ENCODE assay signal across 9 cellular contexts in genomic region chr11:62806611-62807121, GRCh38. TPM values are rescaled to one million over a fixed set of nuclear protein-coding genes. Genes with fewer than 3 reads are reported as not detected.
DNase-seq lines count a peak whose midpoint lies in the region; ATAC-seq and TF ChIP-seq lines count a peak whose summit lies in the region.
"Had no signal": no experiment of that assay in that cellular context is flagged by ENCODE, and none has a peak within 500 bp of the region (broad histone marks: within the 10 kb centered on the region; RNA-seq: fewer than 3 reads in every experiment).

No MANE protein-coding gene starts in this region.

- DNase-seq in T-helper 17 cell = no peak
- peak in 1 of 2 donors; percentile 59 for DNase-seq in foreskin keratinocyte
- no peak for DNase-seq in DMS114 treated with DMSO at 0.1 percent for 48 hours (lab: John Stamatoyannopoulos, UW; ENCODE audit: unreplicated experiment)
- DNase-seq in prostate gland (ENCODE audit: low spot score) = no peak
- DNase-seq in NCI-H146 (lab: John Stamatoyannopoulos, UW) = no peak

- ATAC-seq in T-helper 17 cell (no peak), foreskin keratinocyte (peak; percentile 18), HG02938 (IDR thresholded peaks at IDR 0.05; ENCODE audit: unreplicated experiment) (no peak)

- no peak overlapping the region for H3K4me3 Mint-ChIP-seq in T-helper 17 cell

- WGBS in prostate gland = 80% methylated on average over 5 of the region's 5 CpGs

- H3K4me1 ChIP-seq in HUES6 (ENCODE audit: control insufficient read depth, insufficient read depth, low read length) (peaks cover 9% of the 10 kb centered on the region; the same call in 1 of the 2 replicates), foreskin keratinocyte (peaks cover 16% of the 10 kb centered on the region), prostate gland (replicated peaks) (peaks cover 5% of the 10 kb centered on the region)

- H3K27me3 Mint-ChIP-seq in T-helper 17 cell = no peaks in the 10 kb centered on the region

- H3K4me1 Mint-ChIP-seq in T-helper 17 cell = peaks cover 29% of the 10 kb centered on the region

- no peak overlapping the region for H3K9ac ChIP-seq in HUES6 (ENCODE audit: low read length)

- H3K4me3 ChIP-seq in HUES6 (ENCODE audit: low read depth, low read length) (peak overlapping the region; percentile 91), skin epidermis (peak overlapping the region in 1 of 7 experiments; percentile 96), prostate gland (no peak overlapping the region)

- no peak for TF ChIP-seq POLR2A in prostate gland (IDR thresholded peaks at IDR 0.05)

- H3K9me3 ChIP-seq in HUES6 (ENCODE audit: control insufficient read depth, insufficient read depth, low read depth, low read length) (no peaks in the 10 kb centered on the region), T-helper 17 cell (ENCODE audit: control insufficient read depth, low read length, poor library complexity, severe bottlenecking) (no peaks in the 10 kb centered on the region), prostate gland (no peaks in the 10 kb centered on the region)

- peaks cover 2% of the 10 kb centered on the region for H3K36me3 Mint-ChIP-seq in T-helper 17 cell (ENCODE audit: low read depth)

- H3K27me3 ChIP-seq in HUES6 (ENCODE audit: control insufficient read depth, insufficient read depth, low read length) (no peaks in the 10 kb centered on the region), foreskin keratinocyte (no peaks in the 10 kb centered on the region), prostate gland (replicated peaks; ENCODE audit: insufficient read depth) (no peaks in the 10 kb centered on the region)

- TF ChIP-seq CTCF in foreskin keratinocyte (conservative IDR thresholded peaks at IDR 0.05) = no peak
- TF ChIP-seq CTCF in prostate gland (IDR thresholded peaks at IDR 0.05) = no peak

- H3K27ac ChIP-seq in HUES6 (ENCODE audit: low read depth, low read length) (no peak overlapping the region; the same call in 1 of the 2 replicates), foreskin keratinocyte (peak overlapping the region; percentile 58), skin epidermis (peak overlapping the region in 19 of 21 experiments; percentile 71 to 98 (median 92)), prostate gland (peak overlapping the region in 1 of 2 donors; percentile 84)

- H3K27ac Mint-ChIP-seq in T-helper 17 cell = peak overlapping the region; percentile 96

- intact Hi-C loops in prostate gland (cut with DNase I) = no loop called here

- peaks cover 18% of the 10 kb centered on the region for H3K36me3 ChIP-seq in HUES6 (ENCODE audit: control insufficient read depth, insufficient read depth, low read length)
- peaks cover 0 to 5% of the 10 kb centered on the region in 2 donors for H3K36me3 ChIP-seq in prostate gland

RNA-seq across cellular contexts. Expression of gene NXF1, which starts 1.4 kb away (rescaled TPM):
- total RNA-seq in T-helper 17 cell = 100 to 1,000 TPM; 271 to 305 TPM
- 38.3 and 42.5 TPM in 2 replicates for total RNA-seq in foreskin keratinocyte
- polyA plus RNA-seq in foreskin keratinocyte = 54.7 and 55.7 TPM in 2 replicates
- total RNA-seq in prostate gland = 10 to 100 TPM; 75.6 to 98.2 TPM

RNA-seq across cellular contexts. Expression of gene TMEM223, which starts 14.9 kb away (rescaled TPM):
- 1 to 10 TPM; 5.7 to 7.3 TPM for total RNA-seq in T-helper 17 cell
- 14.2 and 14.7 TPM in 2 replicates for total RNA-seq in foreskin keratinocyte
- 21.6 and 21.9 TPM in 2 replicates for polyA plus RNA-seq in foreskin keratinocyte
- 10 to 100 TPM; 35.8 to 73.6 TPM for total RNA-seq in prostate gland

RNA-seq across cellular contexts. Expression of gene TMEM179B, which starts 19.5 kb away (rescaled TPM):
- total RNA-seq in T-helper 17 cell = 10 to 100 TPM; 20.5 to 27.7 TPM
- 55.0 and 56.3 TPM in 2 replicates for total RNA-seq in foreskin keratinocyte
- polyA plus RNA-seq in foreskin keratinocyte = 68.4 and 74.5 TPM in 2 replicates
- total RNA-seq in prostate gland = 100 to 1,000 TPM; 139 to 200 TPM

RNA-seq across cellular contexts. Expression of gene STX5, which starts 25.2 kb away (rescaled TPM):
- total RNA-seq in T-helper 17 cell (100 to 1,000 TPM; 103 to 119 TPM), foreskin keratinocyte (30.4 and 34.1 TPM in 2 replicates), prostate gland (10 to 100 TPM; 34.5 to 57.5 TPM)
- polyA plus RNA-seq in foreskin keratinocyte = 41.2 and 45.5 TPM in 2 replicates

RNA-seq across cellular contexts. Expression of gene TEX54, which starts 26.0 kb away (rescaled TPM):
- total RNA-seq in T-helper 17 cell (not detected), foreskin keratinocyte (not detected in 2 replicates), prostate gland (not detected)
- not detected in 2 replicates for polyA plus RNA-seq in foreskin keratinocyte
- total RNA-seq: urinary bladder had no signal
- polyA plus RNA-seq: urinary bladder had no signal
